Comparison of ENCODE assay signal across 15 cellular contexts in genomic region chr18:37334494-37335125, GRCh38.
DNase-seq lines count a peak whose midpoint lies in the region; ATAC-seq and TF ChIP-seq lines count a peak whose summit lies in the region.
"Had no signal": no experiment of that assay in that cellular context is flagged by ENCODE, and none has a peak within 500 bp of the region (broad histone marks: within the 10 kb centered on the region; RNA-seq: fewer than 3 reads in every experiment).

No MANE protein-coding gene starts in this region.

- H3K4me1 ChIP-seq in HUES64 (ENCODE audit: insufficient read depth, low read length), result peaks cover 5% of the 10 kb centered on the region; the same call in 1 of the 2 replicates
- H3K4me1 ChIP-seq: upper lobe of right lung had no signal

- no peaks in the 10 kb centered on the region for H3K9me3 ChIP-seq in HUES64 (ENCODE audit: insufficient read depth, low read depth, low read length)
- H3K9me3 ChIP-seq: BLaER1 treated with 17β-estradiol and CSF1 and Interleukin-3, amounts not matched to agents 10 nM and 100 nM; upper lobe of right lung had no signal

- no peak for ATAC-seq in GM21515 (IDR thresholded peaks at IDR 0.05; ENCODE audit: unreplicated experiment)
- ATAC-seq: activated CD4-positive, alpha-beta T cell treated with anti-CD3 and anti-CD28 coated beads for 36 hours had no signal

- 56% methylated on average over 15 of the region's 15 CpGs for WGBS in HUES64

- no peaks in the 10 kb centered on the region for H3K27me3 ChIP-seq in HUES64 (ENCODE audit: insufficient read depth, low read length)
- H3K27me3 ChIP-seq: BLaER1 treated with 17β-estradiol and CSF1 and Interleukin-3, amounts not matched to agents 10 nM and 100 nM; upper lobe of right lung had no signal

- H3K27ac Mint-ChIP-seq in mesothelial cell of epicardium, result peak overlapping the region; percentile 59
- H3K27ac Mint-ChIP-seq: activated CD4-positive, alpha-beta T cell treated with anti-CD3 and anti-CD28 coated beads for 36 hours had no signal

- peaks cover 11% of the 10 kb centered on the region for H3K27me3 Mint-ChIP-seq in mesothelial cell of epicardium (ENCODE audit: low read depth)

- no peak overlapping the region for H3K4me3 ChIP-seq in HUES64 (ENCODE audit: low read length)
- H3K4me3 ChIP-seq: BLaER1 treated with 17β-estradiol and CSF1 and Interleukin-3, amounts not matched to agents 10 nM and 100 nM; upper lobe of right lung had no signal

- no peaks in the 10 kb centered on the region for H3K36me3 ChIP-seq in HUES64 (ENCODE audit: insufficient read depth, low read length)
- H3K36me3 ChIP-seq: BLaER1 treated with 17β-estradiol and CSF1 and Interleukin-3, amounts not matched to agents 10 nM and 100 nM; upper lobe of right lung had no signal

- peak overlapping the region; percentile 34; the same call in 1 of the 2 replicates for H3K9ac ChIP-seq in HUES64 (ENCODE audit: low read depth, low read length)
- H3K9ac ChIP-seq: BLaER1 treated with 17β-estradiol and CSF1 and Interleukin-3, amounts not matched to agents 10 nM and 100 nM had no signal

- no peaks in the 10 kb centered on the region for H3K36me3 Mint-ChIP-seq in mesothelial cell of epicardium

- H3K27ac ChIP-seq in HUES64 (ENCODE audit: low read depth, low read length), result no peak overlapping the region
- peak overlapping the region; percentile 69 for H3K27ac ChIP-seq in cingulate gyrus (ENCODE audit: low read depth, low read length)
- H3K27ac ChIP-seq: BLaER1 treated with 17β-estradiol and CSF1 and Interleukin-3, amounts not matched to agents 10 nM and 100 nM; upper lobe of right lung had no signal

- H3K4me1 Mint-ChIP-seq in mesothelial cell of epicardium, result peaks cover 34% of the 10 kb centered on the region
- H3K4me1 Mint-ChIP-seq: activated CD4-positive, alpha-beta T cell treated with anti-CD3 and anti-CD28 coated beads for 36 hours had no signal

- no peaks in the 10 kb centered on the region for H3K9me3 Mint-ChIP-seq in mesothelial cell of epicardium

- DNase-seq in AG08395 (ENCODE audit: low spot score), result peak; percentile 90
- DNase-seq in mesothelial cell of epicardium (ENCODE audit: low spot score in 2 of 2, unreplicated experiment in 2 of 2), result no peak
- DNase-seq in GDM1 (lab: John Stamatoyannopoulos, UW), result no peak
- no peak for DNase-seq in T-helper 1 cell
- DNase-seq in DMS153 (lab: John Stamatoyannopoulos, UW), result no peak
- DNase-seq: activated CD4-positive, alpha-beta T cell treated with anti-CD3 and anti-CD28 coated beads for 36 hours; activated T-cell treated with anti-CD3 and anti-CD28 coated beads, Interleukin-2, amount 50 U/mL, for 48 hours; hippocampal formation; Karpas-422; NCI-H2081 treated with DMSO at 0.1 percent for 48 hours; upper lobe of right lung had no signal

- TF ChIP-seq CTCF in mesothelial cell of epicardium (IDR thresholded peaks at IDR 0.05; ENCODE audit: unreplicated experiment), result no peak

- no peak overlapping the region for H3K4me3 Mint-ChIP-seq in mesothelial cell of epicardium
- H3K4me3 Mint-ChIP-seq: activated CD4-positive, alpha-beta T cell treated with anti-CD3 and anti-CD28 coated beads for 36 hours had no signal
